15 cellular contexts compared by ENCODE assay signal in the genomic region with DNA sequence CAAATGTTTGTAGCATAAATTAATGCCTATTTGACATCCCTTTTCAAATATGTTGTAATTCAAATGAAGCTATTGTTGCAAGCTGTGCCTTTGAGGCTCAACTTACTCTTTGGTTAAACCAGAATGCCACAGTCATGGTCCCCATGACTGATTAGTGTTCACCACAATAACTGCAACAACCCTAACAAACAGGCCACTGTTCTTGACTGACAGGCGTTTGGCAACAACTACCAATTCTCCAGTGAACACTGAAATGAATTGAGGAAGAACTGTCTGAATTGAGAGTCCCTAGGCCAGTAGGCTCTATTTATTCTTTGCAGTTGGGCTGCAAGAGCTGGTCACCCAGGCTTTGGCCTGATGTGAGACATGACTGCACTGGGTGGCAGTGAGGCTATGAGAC. TPM values are rescaled to one million over a fixed set of nuclear protein-coding genes. Genes with fewer than 3 reads are reported as not detected.
DNase-seq lines count a peak whose midpoint lies in the region; ATAC-seq, FAIRE-seq and TF ChIP-seq lines count a peak whose summit lies in the region.
"Had no signal": no experiment of that assay in that cellular context is flagged by ENCODE, and none has a peak within 500 bp of the region (broad histone marks: within the 10 kb centered on the region; RNA-seq: fewer than 3 reads in every experiment).

No MANE protein-coding gene starts in this region.

- ATAC-seq in K562 (peak; percentile 18), left lung (no peak), HG03196 (IDR thresholded peaks at IDR 0.05; ENCODE audit: unreplicated experiment) (no peak)
- ATAC-seq: T-helper 17 cell had no signal

- no peaks in the 10 kb centered on the region for H3K9me3 ChIP-seq in K562 (replicated peaks; ENCODE audit: control insufficient read depth, insufficient read depth, low read depth, low read length)
- no peaks in the 10 kb centered on the region for H3K9me3 ChIP-seq in left lung
- H3K9me3 ChIP-seq: prostate gland had no signal

- no peak overlapping the region for H3K4me2 ChIP-seq in K562 (ENCODE audit: insufficient read depth, low read length)
- H3K4me2 ChIP-seq: PC-9 had no signal

- POLR2A ChIA-PET in K562 (lab: Yijun Ruan, JAX) = interaction anchor here (0.7 to 2.9 kb wide), 3 partner anchors 17 to 270 kb away, joined by 3 to 22 read pairs (median 5); a partner anchor contains a TSS

- H3K4me3 ChIP-seq in K562 (no peak overlapping the region), left lung (no peak overlapping the region), H7 (ENCODE audit: insufficient read depth, low read depth, low read length) (no peak overlapping the region)
- H3K4me3 ChIP-seq: PC-9, prostate gland had no signal

- no peak for TF ChIP-seq POLR2A in K562 (conservative IDR thresholded peaks at IDR 0.05)

- H3K36me3 ChIP-seq in K562 (ENCODE audit: control insufficient read depth, insufficient read depth, low read length) (no peaks in the 10 kb centered on the region), left lung (no peaks in the 10 kb centered on the region), H7 (replicated peaks; ENCODE audit: control insufficient read depth, insufficient read depth, low read length) (no peaks in the 10 kb centered on the region)
- H3K36me3 ChIP-seq: prostate gland had no signal

- H3K27me3 ChIP-seq in K562 (ENCODE audit: control insufficient read depth in 2 of 2, insufficient read depth in 2 of 2, low read length in 2 of 2) (no peaks in the 10 kb centered on the region), left lung (no peaks in the 10 kb centered on the region), H7 (ENCODE audit: control insufficient read depth, insufficient read depth, low read length) (no peaks in the 10 kb centered on the region)

- 0 out of 3 replicates have a peak, but pooled peaks cover under 1% of the 10 kb centered on the region for H3K79me2 ChIP-seq in K562 (ENCODE audit: control insufficient read depth, insufficient read depth, low read length)

- in situ Hi-C loops in K562 (cut with MboI) = no loop called here

- no TSS peak for BruUV-seq in K562 (replicated peaks; lab: Mats Ljungman, UMichigan)

- H3K9ac ChIP-seq in K562 (ENCODE audit: insufficient read depth in 1 of 2, low read depth in 2 of 2, low read length in 2 of 2) = no peak overlapping the region

- no peaks in the 10 kb centered on the region for H3K9me1 ChIP-seq in K562 (ENCODE audit: control insufficient read depth, insufficient read depth, low read length)

- H3K27ac ChIP-seq in K562 (ENCODE audit: extremely low read depth, low read depth, low read length) (peak overlapping the region; percentile 28; the same call in 1 of the 3 replicates), left lung (no peak overlapping the region)
- H3K27ac ChIP-seq: PC-9, prostate gland had no signal

- TF ChIP-seq EP300 in K562 (IDR thresholded peaks at IDR 0.05; ENCODE audit: low read length) = no peak

- no peak for TF ChIP-seq RAD21 in K562 (CRISPR knock-in tag; conservative IDR thresholded peaks at IDR 0.05 in 1 of 2, IDR thresholded peaks at IDR 0.05 in 1 of 2)

- intact Hi-C loops in K562 (cut with micrococcal nuclease) (no loop called here), left lung (cut with DNase I) (no loop called here)

- WGBS in K562 (ENCODE audit: insufficient coverage, low coverage, missing lambda C conversion rate) = 4% methylated on average over 1 of the region's 1 CpG

- peak overlapping the region; percentile 93 for H2AFZ ChIP-seq in K562 (ENCODE audit: low read depth, low read length)
- H2AFZ ChIP-seq: PC-9 had no signal

- peak; percentile 15 for FAIRE-seq in K562 (lab: Jason Lieb, UNC)

- no peaks in the 10 kb centered on the region for H4K20me1 ChIP-seq in K562 (replicated peaks; ENCODE audit: control insufficient read depth, insufficient read depth, low read length)

- CTCF ChIA-PET in K562 (lab: Yijun Ruan, JAX; ENCODE audit: low intra/inter-chr PET ratio) = no interaction called here

- DNase-seq in C1 segment of cervical spinal cord (lab: John Stamatoyannopoulos, UW) (peak in 13 of 14 donors; percentile 2 to 71 (median 49)), M059J (ENCODE audit: low read depth) (peak; percentile 53), K562 (ENCODE audit: extremely low read depth in 1 of 4, low spot score in 3 of 4) (peak in 1 of 4 experiments; percentile 49), myocyte (ENCODE audit: low read depth) (peak; percentile 57), left lung (no peak), activated gamma-delta T cell treated with Interleukin-2 at 50 U/mL for 16 hours (no peak), H7 (no peak)
- DNase-seq: activated CD4-positive, alpha-beta T cell treated with anti-CD3 and anti-CD28 coated beads, Interleukin-2, amount 50 U/mL, for 1 hour; activated effector memory CD4-positive, alpha-beta T cell treated with anti-CD3 and anti-CD28 coated beads, Interleukin-2, amount 50 U/mL, for 16 hours; central memory CD4-positive, alpha-beta T cell; stimulated activated CD4-positive, alpha-beta T cell treated with anti-CD3 and anti-CD28 coated beads, Interleukin-2, amount 100 ng/mL, for 48 hours; T-helper 17 cell had no signal

- peaks cover 18 to 38% of the 10 kb centered on the region in 2 experiments for H3K4me1 ChIP-seq in K562 (replicated peaks in 1 of 2; ENCODE audit: control insufficient read depth in 2 of 2, insufficient read depth in 2 of 2, low read length in 2 of 2)
- peaks cover 0 to 5% of the 10 kb centered on the region in 2 donors for H3K4me1 ChIP-seq in left lung
- H3K4me1 ChIP-seq: prostate gland had no signal

- TF ChIP-seq CTCF in K562 (IDR thresholded peaks at IDR 0.05 in 2 of 3, conservative IDR thresholded peaks at IDR 0.05 in 1 of 3; ENCODE audit: insufficient read depth in 2 of 3, low read depth in 1 of 3, low read length in 3 of 3) (no peak), left lung (IDR thresholded peaks at IDR 0.05) (no peak)

RNA-seq across cellular contexts. Expression of a gene that starts 6.6 kb away (rescaled TPM):
- 38.5 and 44.8 TPM in 2 replicates for total RNA-seq in M059J (2014; rRNA removed; shearing (Covaris generic))
- 18.1 and 23.4 TPM in 2 replicates for total RNA-seq in K562 (2011; cell fraction: chromatin; rRNA removed; ENCODE audit: low replicate concordance)
- 17.2 and 20.7 TPM in 2 replicates for total RNA-seq in K562 (2011; cell fraction: nucleolus; rRNA removed)
- 28.7 and 30.7 TPM in 2 replicates for total RNA-seq in K562 (2011; cell fraction: nucleoplasm; rRNA removed)
- total RNA-seq in K562 (2014; rRNA removed) (17.2 and 25.8 TPM in 2 replicates), K562 (2014; rRNA removed; fragmentation: Illumina TruSeq; extraction: Trizol) (32.2 and 38.2 TPM in 2 replicates), K562 (2015; rRNA removed; fragmentation: Illumina TruSeq; extraction: Trizol) (29.0 and 33.4 TPM in 2 replicates), K562 (2021) (34.1 and 35.6 TPM in 2 replicates), myocyte (30.5 and 34.3 TPM in 2 replicates), left lung (10 to 100 TPM; 38.0 to 40.7 TPM)
- polyA plus RNA-seq in K562 (2011; rRNA removed) (26.0 and 26.7 TPM in 2 replicates), K562 (2014; fragmentation: Illumina TruSeq; extraction: Trizol) (35.2 and 36.4 TPM in 2 replicates), K562 (2014; fragmentation: Nextera tagmentation; extraction: Ambion mirVana) (10 to 100 TPM; 25.0 to 36.3 TPM), K562 (2014; rRNA removed) (17.2 and 26.5 TPM in 2 replicates)
- polyA plus RNA-seq in K562 (2011; cell fraction: cytosol; rRNA removed) = 10.8 and 15.9 TPM in 2 replicates
- 10.9 and 18.1 TPM in 2 replicates for polyA plus RNA-seq in K562 (2011; cell fraction: nucleus; rRNA removed)
- 29.7 and 33.2 TPM in 2 replicates for polyA plus RNA-seq in K562 (2012)
- 17.3 and 27.7 TPM in 2 replicates for polyA minus RNA-seq in K562 (2011; rRNA and poly(A)+ RNA removed)
- 15.3 and 18.0 TPM in 2 replicates for polyA minus RNA-seq in K562 (2011; cell fraction: cytosol; rRNA and poly(A)+ RNA removed)
- polyA minus RNA-seq in K562 (2011; cell fraction: nucleus; rRNA and poly(A)+ RNA removed) = 4.7 and 9.4 TPM in 2 replicates
- polyA plus RNA-seq in myocyte (2012) = 36.6 TPM
- total RNA-seq in H7 (2014; rRNA removed; shearing (Covaris generic)) = 21.6 and 26.3 TPM in 2 replicates

RNA-seq across cellular contexts. Expression of a gene that starts 8.1 kb away (rescaled TPM):
- total RNA-seq in M059J (2014; rRNA removed; shearing (Covaris generic)) = 73.4 and 97.8 TPM in 2 replicates
- total RNA-seq in K562 (2011; cell fraction: chromatin; rRNA removed; ENCODE audit: low replicate concordance) = 6.3 and 21.5 TPM in 2 replicates
- 4.9 and 5.5 TPM in 2 replicates for total RNA-seq in K562 (2011; cell fraction: nucleolus; rRNA removed)
- 18.3 and 30.8 TPM in 2 replicates for total RNA-seq in K562 (2011; cell fraction: nucleoplasm; rRNA removed)
- total RNA-seq in K562 (2014; rRNA removed) (22.9 and 26.6 TPM in 2 replicates), K562 (2014; rRNA removed; fragmentation: Illumina TruSeq; extraction: Trizol) (77.2 and 85.1 TPM in 2 replicates), K562 (2015; rRNA removed; fragmentation: Illumina TruSeq; extraction: Trizol) (49.2 and 52.1 TPM in 2 replicates), K562 (2021) (35.3 and 39.4 TPM in 2 replicates), myocyte (83.4 and 93.5 TPM in 2 replicates), left lung (10 to 100 TPM; 46.9 to 66.7 TPM)
- polyA plus RNA-seq in K562 (2011; rRNA removed) (35.9 and 61.5 TPM in 2 replicates), K562 (2014; fragmentation: Illumina TruSeq; extraction: Trizol) (46.7 and 57.6 TPM in 2 replicates), K562 (2014; fragmentation: Nextera tagmentation; extraction: Ambion mirVana) (10 to 100 TPM; 14.9 to 21.0 TPM), K562 (2014; rRNA removed) (38.7 and 39.6 TPM in 2 replicates)
- polyA plus RNA-seq in K562 (2011; cell fraction: cytosol; rRNA removed) = 2.8 and 14.0 TPM in 2 replicates
- 1.6 and 2.9 TPM in 2 replicates for polyA plus RNA-seq in K562 (2011; cell fraction: nucleus; rRNA removed)
- 25.8 and 65.1 TPM in 2 replicates for polyA plus RNA-seq in K562 (2012)
- 53.5 and 57.2 TPM in 2 replicates for polyA minus RNA-seq in K562 (2011; rRNA and poly(A)+ RNA removed)
- polyA minus RNA-seq in K562 (2011; cell fraction: cytosol; rRNA and poly(A)+ RNA removed) = 22.9 and 30.5 TPM in 2 replicates
- polyA minus RNA-seq in K562 (2011; cell fraction: nucleus; rRNA and poly(A)+ RNA removed) = 2.6 and 5.9 TPM in 2 replicates
- polyA plus RNA-seq in myocyte (2012) = 67.7 TPM
- total RNA-seq in H7 (2014; rRNA removed; shearing (Covaris generic)) = 45.1 and 45.2 TPM in 2 replicates

RNA-seq across cellular contexts. Expression of a gene that starts 30.0 kb away (rescaled TPM):
- total RNA-seq in M059J (2014; rRNA removed; shearing (Covaris generic)) = 0.84 and 1.1 TPM in 2 replicates
- total RNA-seq in K562 (2011; cell fraction: chromatin; rRNA removed; ENCODE audit: low replicate concordance) = 0.21 and 0.62 TPM in 2 replicates
- total RNA-seq in K562 (2011; cell fraction: nucleolus; rRNA removed) = 0.13 and 0.17 TPM in 2 replicates
- total RNA-seq in K562 (2011; cell fraction: nucleoplasm; rRNA removed) = 0.22 TPM in 1 of 2 replicates, not detected in the other
- total RNA-seq in K562 (2014; rRNA removed) (0.09 TPM in 1 of 2 replicates, not detected in the other), K562 (2014; rRNA removed; fragmentation: Illumina TruSeq; extraction: Trizol) (0.03 and 0.25 TPM in 2 replicates), K562 (2015; rRNA removed; fragmentation: Illumina TruSeq; extraction: Trizol) (0.04 and 0.07 TPM in 2 replicates), K562 (2021) (0.20 and 0.38 TPM in 2 replicates), myocyte (0.21 and 0.80 TPM in 2 replicates), left lung (1 to 10 TPM; 2.4 to 6.3 TPM)
- polyA plus RNA-seq in K562 (2011; rRNA removed) (0.11 and 0.14 TPM in 2 replicates), K562 (2014; fragmentation: Illumina TruSeq; extraction: Trizol) (0.18 and 0.46 TPM in 2 replicates), K562 (2014; fragmentation: Nextera tagmentation; extraction: Ambion mirVana) (under 1 TPM; 0.17 to 0.21 TPM), K562 (2014; rRNA removed) (0.15 and 1.2 TPM in 2 replicates)
- polyA plus RNA-seq in K562 (2011; cell fraction: cytosol; rRNA removed) = 0.09 and 0.16 TPM in 2 replicates
- 0.24 TPM in 2 replicates for polyA plus RNA-seq in K562 (2011; cell fraction: nucleus; rRNA removed)
- polyA plus RNA-seq in K562 (2012) = 0.17 and 0.32 TPM in 2 replicates
- 0.09 and 0.11 TPM in 2 replicates for polyA minus RNA-seq in K562 (2011; rRNA and poly(A)+ RNA removed)
- polyA minus RNA-seq in K562 (2011; cell fraction: cytosol; rRNA and poly(A)+ RNA removed) = not detected in 2 replicates
- 0.11 and 0.13 TPM in 2 replicates for polyA minus RNA-seq in K562 (2011; cell fraction: nucleus; rRNA and poly(A)+ RNA removed)
- polyA plus RNA-seq in myocyte (2012) = 1.7 TPM
- 0.07 and 0.10 TPM in 2 replicates for total RNA-seq in H7 (2014; rRNA removed; shearing (Covaris generic))

RNA-seq across cellular contexts. Expression of a gene that starts 42.0 kb away (rescaled TPM):
- 11.0 and 14.6 TPM in 2 replicates for total RNA-seq in M059J (2014; rRNA removed; shearing (Covaris generic))
- total RNA-seq in K562 (2011; cell fraction: chromatin; rRNA removed; ENCODE audit: low replicate concordance) = 11.7 and 26.2 TPM in 2 replicates
- total RNA-seq in K562 (2011; cell fraction: nucleolus; rRNA removed) = 6.7 and 9.2 TPM in 2 replicates
- total RNA-seq in K562 (2011; cell fraction: nucleoplasm; rRNA removed) = 8.9 and 9.0 TPM in 2 replicates
- total RNA-seq in K562 (2014; rRNA removed) (3.5 and 3.8 TPM in 2 replicates), K562 (2014; rRNA removed; fragmentation: Illumina TruSeq; extraction: Trizol) (6.1 and 6.8 TPM in 2 replicates), K562 (2015; rRNA removed; fragmentation: Illumina TruSeq; extraction: Trizol) (6.6 and 6.7 TPM in 2 replicates), K562 (2021) (6.1 and 9.6 TPM in 2 replicates), myocyte (20.0 and 20.2 TPM in 2 replicates), left lung (10 to 100 TPM; 15.2 to 18.5 TPM)
- polyA plus RNA-seq in K562 (2011; rRNA removed) (8.8 and 10.1 TPM in 2 replicates), K562 (2014; fragmentation: Illumina TruSeq; extraction: Trizol) (4.5 and 4.9 TPM in 2 replicates), K562 (2014; fragmentation: Nextera tagmentation; extraction: Ambion mirVana) (1 to 10 TPM; 1.3 to 2.0 TPM), K562 (2014; rRNA removed) (3.9 and 4.0 TPM in 2 replicates)
- 1.6 and 3.7 TPM in 2 replicates for polyA plus RNA-seq in K562 (2011; cell fraction: cytosol; rRNA removed)
- 6.2 and 8.8 TPM in 2 replicates for polyA plus RNA-seq in K562 (2011; cell fraction: nucleus; rRNA removed)
- polyA plus RNA-seq in K562 (2012) = 3.9 and 4.1 TPM in 2 replicates
- polyA minus RNA-seq in K562 (2011; rRNA and poly(A)+ RNA removed) = 16.2 and 16.3 TPM in 2 replicates
- 5.5 and 12.3 TPM in 2 replicates for polyA minus RNA-seq in K562 (2011; cell fraction: cytosol; rRNA and poly(A)+ RNA removed)
- 7.4 and 9.4 TPM in 2 replicates for polyA minus RNA-seq in K562 (2011; cell fraction: nucleus; rRNA and poly(A)+ RNA removed)
- polyA plus RNA-seq in myocyte (2012) = 9.4 TPM
- 8.0 and 8.4 TPM in 2 replicates for total RNA-seq in H7 (2014; rRNA removed; shearing (Covaris generic))

Comparison
In these comparisons a context has a peak if more than half of its experiments do, and no peak if none do; other contexts are left out.
1. DNase-seq: peak in C1 segment of cervical spinal cord (13 of 14), M059J (single experiment) and myocyte (single experiment); none in left lung (0 of 2), activated gamma-delta T cell treated with Interleukin-2 at 50 U/mL for 16 hours (single experiment) and H7 (single experiment).